ENCODE assay signal across 18 cellular contexts in genomic region chr1:18705811-18706210, GRCh38.
DNase-seq lines count a peak whose midpoint lies in the region; ATAC-seq, FAIRE-seq and TF ChIP-seq lines count a peak whose summit lies in the region.
"Had no signal": no experiment of that assay in that cellular context is flagged by ENCODE, and none has a peak within 500 bp of the region (broad histone marks: within the 10 kb centered on the region; RNA-seq: fewer than 3 reads in every experiment).

No MANE protein-coding gene starts in this region.

- peaks cover 8% of the 10 kb centered on the region for H3K4me1 Mint-ChIP-seq in activated CD8-positive, alpha-beta T cell treated with anti-CD3 and anti-CD28 coated beads, Interleukin-2, amount 10 ng/mL, durations not matched to agents 7 days and 5 days (ENCODE audit: low read depth)
- no peaks in the 10 kb centered on the region for H3K4me1 Mint-ChIP-seq in chondrocyte (ENCODE audit: low read depth)
- H3K4me1 Mint-ChIP-seq: CD14-positive monocyte had no signal

- in situ Hi-C loops in HepG2 (cut with HindIII; ENCODE audit: extremely low pct_ligation_motif_present, low pct_unique_long_range_greater_than_20kb), result no loop called here

- intact Hi-C loops in HepG2 (cut with micrococcal nuclease; ENCODE audit: unreplicated experiment), result no loop called here

- H3K4me3 ChIP-seq in GM12865 (ENCODE audit: low read depth, low read length) (no peak overlapping the region), HepG2 (replicated peaks in 1 of 3; ENCODE audit: insufficient read depth in 1 of 3, low read depth in 2 of 3, low read length in 3 of 3) (no peak overlapping the region)
- H3K4me3 ChIP-seq: SK-N-MC had no signal

- 32% methylated on average over 4 of the region's 12 CpGs for WGBS in HepG2 (ENCODE audit: low lambda C conversion rate)

- peaks cover 18% of the 10 kb centered on the region for H3K27me3 Mint-ChIP-seq in activated CD8-positive, alpha-beta T cell treated with anti-CD3 and anti-CD28 coated beads, Interleukin-2, amount 10 ng/mL, durations not matched to agents 7 days and 5 days (ENCODE audit: low read depth)
- H3K27me3 Mint-ChIP-seq in chondrocyte (ENCODE audit: low read depth), result peaks cover 41% of the 10 kb centered on the region

- H3K27ac ChIP-seq in HepG2 (ENCODE audit: extremely low read length, insufficient read depth, low read length), result no peak overlapping the region
- H3K27ac ChIP-seq: KMS-11, SK-N-MC had no signal

- H3K36me3 Mint-ChIP-seq in activated CD8-positive, alpha-beta T cell treated with anti-CD3 and anti-CD28 coated beads, Interleukin-2, amount 10 ng/mL, durations not matched to agents 7 days and 5 days (ENCODE audit: low read depth), result no peaks in the 10 kb centered on the region
- no peaks in the 10 kb centered on the region for H3K36me3 Mint-ChIP-seq in chondrocyte (ENCODE audit: low read depth)
- H3K36me3 Mint-ChIP-seq: CD14-positive monocyte had no signal

- POLR2A ChIA-PET in activated CD8-positive, alpha-beta T cell treated with anti-CD3 and anti-CD28 coated beads, Interleukin-2, amount 10 ng/mL, durations not matched to agents 7 days and 5 days (lab: Charles Lee), result no interaction called here
- POLR2A ChIA-PET in HepG2 (lab: Yijun Ruan, JAX), result no interaction called here

- H3K79me2 ChIP-seq in HepG2 (ENCODE audit: insufficient read depth, low read length), result no peaks in the 10 kb centered on the region

- H4K20me1 ChIP-seq in HepG2 (ENCODE audit: insufficient read depth, low read length), result no peaks in the 10 kb centered on the region

- ATAC-seq in activated CD8-positive, alpha-beta T cell treated with anti-CD3 and anti-CD28 coated beads, Interleukin-2, amount 10 ng/mL, durations not matched to agents 7 days and 5 days, result no peak
- no peak for ATAC-seq in HepG2

- H3K9me3 ChIP-seq in HepG2 (ENCODE audit: low read length), result no peaks in the 10 kb centered on the region

- peaks cover 9 to 61% of the 10 kb centered on the region in 2 experiments; a peak in 4 of 5 replicates for H3K27me3 ChIP-seq in HepG2 (ENCODE audit: control insufficient read depth in 1 of 2, insufficient read depth in 2 of 2, low read length in 2 of 2)

- TF ChIP-seq EP300 in HepG2 (IDR thresholded peaks at IDR 0.05; ENCODE audit: low read depth in 2 of 2, low read length in 2 of 2) (no peak), HepG2 (CRISPR knock-in tag; IDR thresholded peaks at IDR 0.05; ENCODE audit: borderline replicate concordance) (no peak)

- BruUV-seq in HepG2 (replicated peaks; lab: Mats Ljungman, UMichigan), result no TSS peak

- no peaks in the 10 kb centered on the region for H3K9me3 Mint-ChIP-seq in activated CD8-positive, alpha-beta T cell treated with anti-CD3 and anti-CD28 coated beads, Interleukin-2, amount 10 ng/mL, durations not matched to agents 7 days and 5 days (ENCODE audit: insufficient read depth)
- no peaks in the 10 kb centered on the region for H3K9me3 Mint-ChIP-seq in chondrocyte (ENCODE audit: low read depth)

- H2AFZ ChIP-seq in HepG2 (ENCODE audit: low read length), result no peak overlapping the region

- TF ChIP-seq RAD21 in HepG2 (CRISPR knock-in tag; IDR thresholded peaks at IDR 0.05), result no peak

- DNase-seq in GM12865 (ENCODE audit: low read depth), result peak; percentile 18
- peak; percentile 65 for DNase-seq in NCI-H2171 treated with DMSO at 0.1 percent for 48 hours (lab: John Stamatoyannopoulos, UW)
- DNase-seq in activated CD8-positive, alpha-beta T cell treated with anti-CD3 and anti-CD28 coated beads, Interleukin-2, amount 10 ng/mL, durations not matched to agents 7 days and 5 days, result peak; percentile 22
- DNase-seq in ureter (ENCODE audit: low spot score), result peak; percentile 51
- no peak for DNase-seq in HepG2 (ENCODE audit: low spot score)
- no peak for DNase-seq in NCI-H1048 (lab: John Stamatoyannopoulos, UW)
- DNase-seq in chondrocyte (ENCODE audit: low spot score), result no peak
- DNase-seq: ACHN, GDM1, NCI-H1436, NCI-H1930, NCI-H446 treated with DMSO at 0.1 percent for 48 hours, NCI-H69, Right ventricle myocardium superior had no signal

- H3K4me2 ChIP-seq in HepG2 (ENCODE audit: low read depth, low read length), result no peak overlapping the region
- H3K4me2 ChIP-seq: KMS-11 had no signal

- no peaks in the 10 kb centered on the region for H3K36me3 ChIP-seq in HepG2 (replicated peaks in 1 of 2; ENCODE audit: control insufficient read depth in 1 of 2, insufficient read depth in 2 of 2, low read length in 2 of 2)

- no peak for TF ChIP-seq POLR2A in HepG2 (IDR thresholded peaks at IDR 0.05; ENCODE audit: insufficient read depth in 1 of 2, low read depth in 2 of 2, low read length in 2 of 2)

- no peaks in the 10 kb centered on the region for H3K4me1 ChIP-seq in HepG2 (ENCODE audit: insufficient read depth, low read length)

- TF ChIP-seq CTCF in GM12865 (IDR thresholded peaks at IDR 0.05; ENCODE audit: insufficient read depth, low read depth, low read length, missing control alignments) (no peak), HepG2 (CRISPR knock-in tag; IDR thresholded peaks at IDR 0.05) (no peak), chondrocyte (IDR thresholded peaks at IDR 0.05) (no peak)

- no peak overlapping the region for H3K27ac Mint-ChIP-seq in activated CD8-positive, alpha-beta T cell treated with anti-CD3 and anti-CD28 coated beads, Interleukin-2, amount 10 ng/mL, durations not matched to agents 7 days and 5 days
- H3K27ac Mint-ChIP-seq in chondrocyte (ENCODE audit: unreplicated experiment), result no peak overlapping the region
- H3K27ac Mint-ChIP-seq: CD14-positive monocyte had no signal

- H3K4me3 Mint-ChIP-seq in activated CD8-positive, alpha-beta T cell treated with anti-CD3 and anti-CD28 coated beads, Interleukin-2, amount 10 ng/mL, durations not matched to agents 7 days and 5 days, result no peak overlapping the region
- no peak overlapping the region for H3K4me3 Mint-ChIP-seq in chondrocyte (ENCODE audit: unreplicated experiment)
- H3K4me3 Mint-ChIP-seq: CD14-positive monocyte had no signal

- H3K9ac ChIP-seq in HepG2 (ENCODE audit: insufficient read depth, low read depth, low read length), result no peak overlapping the region
- H3K9ac ChIP-seq: KMS-11 had no signal

- no peak for FAIRE-seq in HepG2 (lab: Jason Lieb, UNC)
- FAIRE-seq: RCC 7860 had no signal

- CTCF ChIA-PET in activated CD8-positive, alpha-beta T cell treated with anti-CD3 and anti-CD28 coated beads, Interleukin-2, amount 10 ng/mL, durations not matched to agents 7 days and 5 days (lab: Charles Lee), result no interaction called here
- CTCF ChIA-PET in HepG2 (lab: Yijun Ruan, JAX; ENCODE audit: low intra/inter-chr PET ratio, low total read pairs), result no interaction called here

TF ChIP-seq in HepG2, 621 proteins besides CTCF, POLR2A, EP300 and RAD21:
- TF ChIP-seq ZSCAN31 (CRISPR knock-in tag; IDR thresholded peaks at IDR 0.05; ENCODE audit: low read depth), result no peak
- TF ChIP-seq ZKSCAN5 (CRISPR knock-in tag; IDR thresholded peaks at IDR 0.05), result no peak
- TF ChIP-seq ZNF749 (CRISPR knock-in tag; IDR thresholded peaks at IDR 0.05; ENCODE audit: borderline replicate concordance), result no peak
- TF ChIP-seq THAP9 (CRISPR knock-in tag; IDR thresholded peaks at IDR 0.05; ENCODE audit: borderline replicate concordance), result no peak
- no peak for TF ChIP-seq MLLT10 (CRISPR knock-in tag; IDR thresholded peaks at IDR 0.05)
- TF ChIP-seq ZNF7 (CRISPR knock-in tag; IDR thresholded peaks at IDR 0.05), result no peak
- TF ChIP-seq MAFK (conservative IDR thresholded peaks at IDR 0.05 in 1 of 2, IDR thresholded peaks at IDR 0.05 in 1 of 2; ENCODE audit: low read length in 2 of 2), result no peak
- no peak for TF ChIP-seq MBD4 (IDR thresholded peaks at IDR 0.05; ENCODE audit: borderline replicate concordance, low read length)
- TF ChIP-seq NAIF1 (CRISPR knock-in tag; IDR thresholded peaks at IDR 0.05; ENCODE audit: borderline replicate concordance), result no peak
- no peak for TF ChIP-seq ATM (IDR thresholded peaks at IDR 0.05; ENCODE audit: borderline replicate concordance)
- TF ChIP-seq GATA4 (IDR thresholded peaks at IDR 0.05; ENCODE audit: borderline replicate concordance, low read depth), result no peak
- no peak for TF ChIP-seq CHCHD3 (CRISPR knock-in tag; IDR thresholded peaks at IDR 0.05)
- TF ChIP-seq ZMAT3 (CRISPR knock-in tag; conservative IDR thresholded peaks at IDR 0.05), result no peak
TF ChIP-seq in HepG2: peak in this region for 0.

Comparison
In these comparisons a context has a peak if more than half of its experiments do, and no peak if none do; other contexts are left out.
1. DNase-seq: peak in GM12865 (single experiment), NCI-H2171 treated with DMSO at 0.1 percent for 48 hours (single experiment), activated CD8-positive, alpha-beta T cell treated with anti-CD3 and anti-CD28 coated beads, Interleukin-2, amount 10 ng/mL, durations not matched to agents 7 days and 5 days (single experiment) and ureter (single experiment); none in HepG2 (single experiment), NCI-H1048 (single experiment) and chondrocyte (single experiment).